Comparison of ENCODE assay signal across 16 cellular contexts in genomic region chr7:126780993-126781392, GRCh38.
DNase-seq lines count a peak whose midpoint lies in the region; ATAC-seq and TF ChIP-seq lines count a peak whose summit lies in the region.
"Had no signal": no experiment of that assay in that cellular context is flagged by ENCODE, and none has a peak within 500 bp of the region (broad histone marks: within the 10 kb centered on the region; RNA-seq: fewer than 3 reads in every experiment).

No MANE protein-coding gene starts in this region.

- H3K4me1 ChIP-seq in ovary (ENCODE audit: insufficient read depth): no peaks in the 10 kb centered on the region

- no peak for TF ChIP-seq EP300 in ovary (IDR thresholded peaks at IDR 0.05)

- no peak overlapping the region for H3K27ac Mint-ChIP-seq in HFFc6
- H3K27ac Mint-ChIP-seq: activated CD4-positive, alpha-beta memory T cell treated with anti-CD3 and anti-CD28 coated beads, Interleukin-2, amount 10 ng/mL, durations not matched to agents 7 days and 5 days; activated naive CD4-positive, alpha-beta T cell treated with anti-CD3 and anti-CD28 coated beads, Interleukin-2, amount 10 ng/mL, durations not matched to agents 7 days and 5 days; CD8-positive, alpha-beta T cell; naive B cell; T-cell; type B pancreatic cell had no signal

- no peak overlapping the region for H3K4me3 ChIP-seq in ovary

- ATAC-seq in GM18502 (IDR thresholded peaks at IDR 0.05; ENCODE audit: poor library complexity, unreplicated experiment) (peak; percentile 93), GM19397 (IDR thresholded peaks at IDR 0.05; ENCODE audit: unreplicated experiment) (peak; percentile 78), HG02840 (IDR thresholded peaks at IDR 0.05; ENCODE audit: low FRiP score, unreplicated experiment) (peak; percentile 54), HG03520 (IDR thresholded peaks at IDR 0.05; ENCODE audit: unreplicated experiment) (peak; percentile 85)
- ATAC-seq: CD8-positive, alpha-beta T cell; T-cell had no signal

- no peaks in the 10 kb centered on the region for H3K27me3 ChIP-seq in ovary

- intact Hi-C loops in ovary (cut with DNase I): no loop called here

- H3K4me1 Mint-ChIP-seq in HFFc6 (ENCODE audit: low read depth): no peaks in the 10 kb centered on the region
- H3K4me1 Mint-ChIP-seq: activated CD4-positive, alpha-beta memory T cell treated with anti-CD3 and anti-CD28 coated beads, Interleukin-2, amount 10 ng/mL, durations not matched to agents 7 days and 5 days; activated naive CD4-positive, alpha-beta T cell treated with anti-CD3 and anti-CD28 coated beads, Interleukin-2, amount 10 ng/mL, durations not matched to agents 7 days and 5 days; naive B cell; T-cell had no signal

- H3K27ac ChIP-seq in ovary: no peak overlapping the region

- H3K36me3 Mint-ChIP-seq in HFFc6 (ENCODE audit: low read depth): no peaks in the 10 kb centered on the region
- H3K36me3 Mint-ChIP-seq: activated naive CD4-positive, alpha-beta T cell treated with anti-CD3 and anti-CD28 coated beads, Interleukin-2, amount 10 ng/mL, durations not matched to agents 7 days and 5 days; CD8-positive, alpha-beta T cell; naive B cell; T-cell; type B pancreatic cell had no signal

- no peak for DNase-seq in erythroblast (lab: John Stamatoyannopoulos, UW)
- no peak for DNase-seq in ovary
- DNase-seq in AML-193 (lab: John Stamatoyannopoulos, UW): no peak
- no peak for DNase-seq in HFFc6
- DNase-seq: activated CD4-positive, alpha-beta memory T cell treated with anti-CD3 and anti-CD28 coated beads, Interleukin-2, amount 10 ng/mL, durations not matched to agents 7 days and 5 days; activated naive CD4-positive, alpha-beta T cell treated with anti-CD3 and anti-CD28 coated beads, Interleukin-2, amount 10 ng/mL, durations not matched to agents 7 days and 5 days; CD8-positive, alpha-beta T cell; foreskin fibroblast; kidney glomerular epithelial cell; naive B cell; T-cell had no signal

- peaks cover 8% of the 10 kb centered on the region for H3K9me3 Mint-ChIP-seq in HFFc6
- H3K9me3 Mint-ChIP-seq: activated CD4-positive, alpha-beta memory T cell treated with anti-CD3 and anti-CD28 coated beads, Interleukin-2, amount 10 ng/mL, durations not matched to agents 7 days and 5 days; activated naive CD4-positive, alpha-beta T cell treated with anti-CD3 and anti-CD28 coated beads, Interleukin-2, amount 10 ng/mL, durations not matched to agents 7 days and 5 days; CD8-positive, alpha-beta T cell; T-cell; type B pancreatic cell had no signal

- TF ChIP-seq POLR2A in erythroblast (IDR thresholded peaks at IDR 0.05; ENCODE audit: low read length) (no peak), ovary (IDR thresholded peaks at IDR 0.05) (no peak)

- no peak for TF ChIP-seq CTCF in ovary (IDR thresholded peaks at IDR 0.05)
- no peak for TF ChIP-seq CTCF in HFFc6 (IDR thresholded peaks at IDR 0.05)

- no peaks in the 10 kb centered on the region; the same call in 1 of the 2 replicates for H3K27me3 Mint-ChIP-seq in HFFc6 (ENCODE audit: insufficient read depth)
- H3K27me3 Mint-ChIP-seq: activated CD4-positive, alpha-beta memory T cell treated with anti-CD3 and anti-CD28 coated beads, Interleukin-2, amount 10 ng/mL, durations not matched to agents 7 days and 5 days; activated naive CD4-positive, alpha-beta T cell treated with anti-CD3 and anti-CD28 coated beads, Interleukin-2, amount 10 ng/mL, durations not matched to agents 7 days and 5 days; type B pancreatic cell had no signal

- no peak overlapping the region for H3K4me3 Mint-ChIP-seq in HFFc6
- H3K4me3 Mint-ChIP-seq: activated CD4-positive, alpha-beta memory T cell treated with anti-CD3 and anti-CD28 coated beads, Interleukin-2, amount 10 ng/mL, durations not matched to agents 7 days and 5 days; activated naive CD4-positive, alpha-beta T cell treated with anti-CD3 and anti-CD28 coated beads, Interleukin-2, amount 10 ng/mL, durations not matched to agents 7 days and 5 days; CD8-positive, alpha-beta T cell; naive B cell; T-cell; type B pancreatic cell had no signal

- no peaks in the 10 kb centered on the region for H3K9me3 ChIP-seq in ovary

- H3K36me3 ChIP-seq in ovary: no peaks in the 10 kb centered on the region

- whole genome bisulfite sequencing in ovary, 3 donors: 81 to 90% (median 90%) methylated on average over 2 of the region's 2 CpGs
